ENCODE assay signal across 10 cellular contexts in genomic region chr2:95012881-95013550, GRCh38. TPM values are rescaled to one million over a fixed set of nuclear protein-coding genes. Genes with fewer than 3 reads are reported as not detected.
DNase-seq lines count a peak whose midpoint lies in the region; ATAC-seq and TF ChIP-seq lines count a peak whose summit lies in the region.
"Had no signal": no experiment of that assay in that cellular context is flagged by ENCODE, and none has a peak within 500 bp of the region (broad histone marks: within the 10 kb centered on the region; RNA-seq: fewer than 3 reads in every experiment).

No MANE protein-coding gene starts in this region.

- POLR2A ChIA-PET in activated CD8-positive, alpha-beta T cell treated with anti-CD3 and anti-CD28 coated beads for 36 hours (lab: Charles Lee), result interaction anchor here (0.7 to 1.4 kb wide), 2 partner anchors 13 to 66 kb away, joined by 3 to 4 read pairs; partner anchors contain the start of gene MAL
- POLR2A ChIA-PET in activated CD8-positive, alpha-beta T cell treated with anti-CD3 and anti-CD28 coated beads, Interleukin-2, amount 10 ng/mL, durations not matched to agents 7 days and 5 days (lab: Charles Lee), result interaction anchor here (0.6 to 1.1 kb wide), 2 partner anchors 46 to 109 kb away, joined by 3 read pairs; partner anchors contain the start of gene MRPS5

- H3K4me1 Mint-ChIP-seq in activated CD8-positive, alpha-beta T cell treated with anti-CD3 and anti-CD28 coated beads for 36 hours (ENCODE audit: low read depth), result peaks cover 14% of the 10 kb centered on the region
- peaks cover 32% of the 10 kb centered on the region for H3K4me1 Mint-ChIP-seq in activated CD8-positive, alpha-beta T cell treated with anti-CD3 and anti-CD28 coated beads, Interleukin-2, amount 10 ng/mL, durations not matched to agents 7 days and 5 days (ENCODE audit: low read depth)

- H3K9me3 Mint-ChIP-seq in activated CD8-positive, alpha-beta T cell treated with anti-CD3 and anti-CD28 coated beads for 36 hours, result no peaks in the 10 kb centered on the region
- H3K9me3 Mint-ChIP-seq in activated CD8-positive, alpha-beta T cell treated with anti-CD3 and anti-CD28 coated beads, Interleukin-2, amount 10 ng/mL, durations not matched to agents 7 days and 5 days (ENCODE audit: insufficient read depth), result no peaks in the 10 kb centered on the region

- peak; percentile 53 for ATAC-seq in activated CD8-positive, alpha-beta T cell treated with anti-CD3 and anti-CD28 coated beads for 36 hours
- no peak for ATAC-seq in activated CD8-positive, alpha-beta T cell treated with anti-CD3 and anti-CD28 coated beads, Interleukin-2, amount 10 ng/mL, durations not matched to agents 7 days and 5 days
- ATAC-seq in HG02610 (IDR thresholded peaks at IDR 0.05; ENCODE audit: unreplicated experiment), result peak; percentile 72

- H3K27ac ChIP-seq in KOPT-K1 (ENCODE audit: low read depth, low read length, poor library complexity, severe bottlenecking) (peak overlapping the region; percentile 62), substantia nigra (ENCODE audit: low read depth, low read length, poor library complexity, severe bottlenecking) (peak overlapping the region; percentile 90)

- H3K36me3 Mint-ChIP-seq in activated CD8-positive, alpha-beta T cell treated with anti-CD3 and anti-CD28 coated beads for 36 hours (ENCODE audit: low read depth), result no peaks in the 10 kb centered on the region
- H3K36me3 Mint-ChIP-seq in activated CD8-positive, alpha-beta T cell treated with anti-CD3 and anti-CD28 coated beads, Interleukin-2, amount 10 ng/mL, durations not matched to agents 7 days and 5 days (ENCODE audit: low read depth), result no peaks in the 10 kb centered on the region

- CTCF ChIA-PET in activated CD8-positive, alpha-beta T cell treated with anti-CD3 and anti-CD28 coated beads for 36 hours (lab: Charles Lee), result interaction anchor here (1.0 to 1.7 kb wide), 2 partner anchors 10 to 40 kb away, joined by 3 to 9 read pairs; no protein-coding TSS in a partner anchor
- CTCF ChIA-PET in activated CD8-positive, alpha-beta T cell treated with anti-CD3 and anti-CD28 coated beads, Interleukin-2, amount 10 ng/mL, durations not matched to agents 7 days and 5 days (lab: Charles Lee), result interaction anchor here (0.8 to 4.0 kb wide), 5 partner anchors 10 to 102 kb away, joined by 3 to 23 read pairs (median 4); no protein-coding TSS in a partner anchor

- intact Hi-C loops in activated CD8-positive, alpha-beta T cell treated with anti-CD3 and anti-CD28 coated beads for 36 hours (cut with micrococcal nuclease), result no loop called here

- TF ChIP-seq CTCF in activated CD8-positive, alpha-beta T cell treated with anti-CD3 and anti-CD28 coated beads for 36 hours (IDR thresholded peaks at IDR 0.05), result no peak

- no peak for DNase-seq in activated CD8-positive, alpha-beta T cell treated with anti-CD3 and anti-CD28 coated beads for 36 hours
- DNase-seq in activated CD8-positive, alpha-beta T cell treated with anti-CD3 and anti-CD28 coated beads, Interleukin-2, amount 10 ng/mL, durations not matched to agents 7 days and 5 days, result no peak
- DNase-seq in substantia nigra (lab: John Stamatoyannopoulos, UW), result no peak
- no peak for DNase-seq in retina
- no peak for DNase-seq in NCI-H1930 (lab: John Stamatoyannopoulos, UW)
- no peak for DNase-seq in effector CD8-positive, alpha-beta T cell (lab: John Stamatoyannopoulos, UW)
- DNase-seq: activated CD4-positive, alpha-beta T cell treated with anti-CD3 and anti-CD28 coated beads, Interleukin-2, amount 50 U/mL, for 1 hour; NCI-H446 treated with DMSO at 0.1 percent for 48 hours had no signal

- no peaks in the 10 kb centered on the region for H3K36me3 ChIP-seq in KOPT-K1 (ENCODE audit: insufficient read depth, low read length)

- H3K27ac Mint-ChIP-seq in activated CD8-positive, alpha-beta T cell treated with anti-CD3 and anti-CD28 coated beads for 36 hours, result no peak overlapping the region
- no peak overlapping the region for H3K27ac Mint-ChIP-seq in activated CD8-positive, alpha-beta T cell treated with anti-CD3 and anti-CD28 coated beads, Interleukin-2, amount 10 ng/mL, durations not matched to agents 7 days and 5 days

- no peaks in the 10 kb centered on the region for H3K9me3 ChIP-seq in KOPT-K1 (ENCODE audit: insufficient read depth, low read length, poor library complexity, severe bottlenecking)

- H3K27me3 Mint-ChIP-seq in activated CD8-positive, alpha-beta T cell treated with anti-CD3 and anti-CD28 coated beads for 36 hours, result no peaks in the 10 kb centered on the region
- H3K27me3 Mint-ChIP-seq in activated CD8-positive, alpha-beta T cell treated with anti-CD3 and anti-CD28 coated beads, Interleukin-2, amount 10 ng/mL, durations not matched to agents 7 days and 5 days (ENCODE audit: low read depth), result no peaks in the 10 kb centered on the region

- no peak overlapping the region for H3K4me3 Mint-ChIP-seq in activated CD8-positive, alpha-beta T cell treated with anti-CD3 and anti-CD28 coated beads for 36 hours
- no peak overlapping the region for H3K4me3 Mint-ChIP-seq in activated CD8-positive, alpha-beta T cell treated with anti-CD3 and anti-CD28 coated beads, Interleukin-2, amount 10 ng/mL, durations not matched to agents 7 days and 5 days

RNA-seq across cellular contexts. Expression of gene MAL, which starts 12.5 kb away (rescaled TPM):
- total RNA-seq in activated CD8-positive, alpha-beta T cell treated with anti-CD3 and anti-CD28 coated beads for 36 hours, result 10 to 100 TPM; 54.0 to 59.2 TPM
- 100 to 1,000 TPM; 188 to 206 TPM for total RNA-seq in activated CD8-positive, alpha-beta T cell treated with anti-CD3 and anti-CD28 coated beads, Interleukin-2, amount 10 ng/mL, durations not matched to agents 7 days and 5 days
